Comparison of ENCODE assay signal across 19 cellular contexts in genomic region chr17:55410722-55411462, GRCh38. TPM values are rescaled to one million over a fixed set of nuclear protein-coding genes. Genes with fewer than 3 reads are reported as not detected.
DNase-seq lines count a peak whose midpoint lies in the region; ATAC-seq, FAIRE-seq and TF ChIP-seq lines count a peak whose summit lies in the region.
"Had no signal": no experiment of that assay in that cellular context is flagged by ENCODE, and none has a peak within 500 bp of the region (broad histone marks: within the 10 kb centered on the region; RNA-seq: fewer than 3 reads in every experiment).

No MANE protein-coding gene starts in this region.

- H3K4me3 ChIP-seq in bronchial epithelial cell (ENCODE audit: low read depth, low read length) (no peak overlapping the region), heart right ventricle (no peak overlapping the region), subcutaneous abdominal adipose tissue (ENCODE audit: low read depth in 1 of 5, low read length in 5 of 5) (no peak overlapping the region), mesendoderm (ENCODE audit: low read length) (no peak overlapping the region), BE2C (ENCODE audit: low read depth, low read length) (no peak overlapping the region)
- H3K4me3 ChIP-seq: spleen had no signal

- H3K27me3 ChIP-seq in bronchial epithelial cell (ENCODE audit: control insufficient read depth, insufficient read depth, low read length) = no peaks in the 10 kb centered on the region
- H3K27me3 ChIP-seq in heart right ventricle = no peaks in the 10 kb centered on the region
- no peaks in the 10 kb centered on the region for H3K27me3 ChIP-seq in subcutaneous abdominal adipose tissue (ENCODE audit: control insufficient read depth in 5 of 5, insufficient read depth in 4 of 5, low read length in 5 of 5)
- H3K27me3 ChIP-seq in mesendoderm (ENCODE audit: insufficient read depth, low read length, poor library complexity) = no peaks in the 10 kb centered on the region
- H3K27me3 ChIP-seq in BE2C = no peaks in the 10 kb centered on the region
- H3K27me3 ChIP-seq: spleen had no signal

- no peak overlapping the region for H4K5ac ChIP-seq in mesendoderm (ENCODE audit: low read length)

- no peak overlapping the region for H2BK120ac ChIP-seq in mesendoderm (ENCODE audit: low read depth, low read length)

- H3K23ac ChIP-seq in mesendoderm (ENCODE audit: low read length) = no peak overlapping the region

- H3K36me3 ChIP-seq in bronchial epithelial cell (ENCODE audit: control insufficient read depth, insufficient read depth, low read length) (peaks cover 4% of the 10 kb centered on the region), heart right ventricle (peaks cover 0 to 83% (median 24%) of the 10 kb centered on the region in 9 donors), subcutaneous abdominal adipose tissue (ENCODE audit: control insufficient read depth in 5 of 5, insufficient read depth in 5 of 5, low read length in 5 of 5) (peaks cover 51 to 79% (median 66%) of the 10 kb centered on the region in 5 donors), mesendoderm (ENCODE audit: control insufficient read depth, insufficient read depth, low read length) (peaks cover 9% of the 10 kb centered on the region), BE2C (peaks cover 56% of the 10 kb centered on the region)

- no peak overlapping the region for H3K4ac ChIP-seq in mesendoderm (ENCODE audit: low read depth, low read length)

- H4K8ac ChIP-seq in mesendoderm (ENCODE audit: low read depth, low read length) = no peak overlapping the region

- H3K27ac ChIP-seq in heart right ventricle = peak overlapping the region in 9 of 10 donors; percentile 15 to 50 (median 32)
- peak overlapping the region; percentile 97 for H3K27ac ChIP-seq in subcutaneous abdominal adipose tissue (ENCODE audit: low read depth, low read length)
- H3K27ac ChIP-seq in mesendoderm (ENCODE audit: low read depth, low read length) = no peak overlapping the region
- H3K27ac ChIP-seq: 22Rv1, C4-2B, RWPE1, spleen had no signal

- no peak overlapping the region for H3K18ac ChIP-seq in mesendoderm (ENCODE audit: low read length)

- H2BK15ac ChIP-seq in mesendoderm (replicated peaks; ENCODE audit: low read depth) = no peak overlapping the region

- TF ChIP-seq CTCF in bronchial epithelial cell (IDR thresholded peaks at IDR 0.05; ENCODE audit: insufficient read depth, low read length, severe bottlenecking) = no peak
- no peak for TF ChIP-seq CTCF in heart right ventricle (IDR thresholded peaks at IDR 0.05)
- no peak for TF ChIP-seq CTCF in BE2C (IDR thresholded peaks at IDR 0.05; ENCODE audit: low read depth, low read length)

- no peak overlapping the region for H2BK5ac ChIP-seq in mesendoderm (ENCODE audit: low read length)

- no peak overlapping the region for H2AK5ac ChIP-seq in mesendoderm (ENCODE audit: low read length)

- H3K79me1 ChIP-seq in mesendoderm (ENCODE audit: low read length) = peaks cover 3% of the 10 kb centered on the region

- H3K9me3 ChIP-seq in heart right ventricle (no peaks in the 10 kb centered on the region), subcutaneous abdominal adipose tissue (ENCODE audit: control insufficient read depth in 5 of 5, low read length in 5 of 5) (no peaks in the 10 kb centered on the region), BE2C (no peaks in the 10 kb centered on the region)
- H3K9me3 ChIP-seq: spleen had no signal

- ATAC-seq in activated CD4-positive, CD25-positive, alpha-beta regulatory T cell treated with anti-CD3 and anti-CD28 coated beads, Interleukin-2, amount 50 U/mL, for 24 hours = peak; percentile 41 to 45
- ATAC-seq in heart right ventricle = peak in 7 of 8 donors; percentile 44 to 86 (median 77)

- H3K4me2 ChIP-seq in mesendoderm (ENCODE audit: low read length) = no peak overlapping the region

- no peak for FAIRE-seq in bronchial epithelial cell (lab: Jason Lieb, UNC)

- no peak overlapping the region for H3K56ac ChIP-seq in mesendoderm (ENCODE audit: low read length)

- H3K9ac ChIP-seq in subcutaneous abdominal adipose tissue (ENCODE audit: low read length in 5 of 5) = peak overlapping the region in 3 of 5 donors; percentile 2 to 77 (median 20)
- no peak overlapping the region for H3K9ac ChIP-seq in mesendoderm (ENCODE audit: low read length)

- no peak for DNase-seq in activated CD4-positive, CD25-positive, alpha-beta regulatory T cell treated with anti-CD3 and anti-CD28 coated beads, Interleukin-2, amount 50 U/mL, for 72 hours
- peak; percentile 53 for DNase-seq in bronchial epithelial cell (ENCODE audit: low read depth)
- DNase-seq in heart right ventricle = peak in 1 of 2 donors; percentile 42
- no peak for DNase-seq in mesendoderm
- no peak for DNase-seq in BE2C
- DNase-seq in NCI-H1930 (lab: John Stamatoyannopoulos, UW) = no peak
- DNase-seq: activated CD4-positive, alpha-beta T cell treated with anti-CD3 and anti-CD28 coated beads for 1 hour; activated CD8-positive, alpha-beta memory T cell treated with anti-CD3 and anti-CD28 coated beads for 24 hours; cortex of kidney; foreskin melanocyte; NCI-H1417; NCI-H2171 treated with DMSO at 0.1 percent for 48 hours; NCI-H526; spleen had no signal

- peaks cover 0 to 24% (median 9%) of the 10 kb centered on the region in 9 donors for H3K4me1 ChIP-seq in heart right ventricle
- peaks cover 0 to 48% (median 43%) of the 10 kb centered on the region in 5 donors for H3K4me1 ChIP-seq in subcutaneous abdominal adipose tissue (ENCODE audit: control insufficient read depth in 5 of 5, insufficient read depth in 5 of 5, low read length in 5 of 5)
- no peaks in the 10 kb centered on the region for H3K4me1 ChIP-seq in mesendoderm (ENCODE audit: control insufficient read depth, low read depth, low read length)
- peaks cover 9% of the 10 kb centered on the region for H3K4me1 ChIP-seq in BE2C

- H3K79me2 ChIP-seq in mesendoderm (ENCODE audit: control insufficient read depth, insufficient read depth, low read length) = no peaks in the 10 kb centered on the region

- WGBS in heart right ventricle, 2 donors = 46 to 63% methylated on average over 5 of the region's 5 CpGs
- WGBS in mesendoderm (ENCODE audit: extremely low coverage, insufficient coverage, low lambda C conversion rate) = no CpG with 5 or more reads among the region's 5 CpGs

- intact Hi-C loops in heart right ventricle (cut with DNase I) = loop anchor here in 3 of 10 donors (1.0 to 10.0 kb wide), 3 partner anchors 19 to 344 kb away; partner anchors contain the start of genes PCTP (in 1 of the 3) and SMIM36 (in 1 of the 3)

RNA-seq across cellular contexts. Expression of gene MMD, which starts 10.7 kb away (rescaled TPM):
- total RNA-seq in bronchial epithelial cell (6.3 and 8.3 TPM in 2 replicates), heart right ventricle (10 to 100 TPM in 6 of 10 donors, 1 to 10 TPM in 4; 6.7 to 20.8 (median 11.4) TPM)
- polyA plus RNA-seq in heart right ventricle = 1 to 10 TPM; 6.4 to 9.7 TPM
- 22.7 TPM for polyA plus RNA-seq in mesendoderm (2013, experiment 1 of 2)
- polyA plus RNA-seq in mesendoderm (2013, experiment 2 of 2) = 22.9 TPM
- polyA plus RNA-seq in BE2C (2012; ENCODE audit: insufficient read depth, insufficient read length, low read depth) = 27.3 TPM
